In genomic region chr15:74889882-74890768, GRCh38 we compare ENCODE assay signal across 8 cellular contexts. TPM values are rescaled to one million over a fixed set of nuclear protein-coding genes. Genes with fewer than 3 reads are reported as not detected.
DNase-seq lines count a peak whose midpoint lies in the region; ATAC-seq and TF ChIP-seq lines count a peak whose summit lies in the region.

Gene MPI, plus strand, starts transcription at chr15:74890042. Its CDS starts 32 bp downstream, at chr15:74890074.

- no peak for TF ChIP-seq CTCF in fibroblast of mammary gland (conservative IDR thresholded peaks at IDR 0.05; ENCODE audit: control insufficient read depth, insufficient read depth, low read depth, low read length)

- H3K36me3 Mint-ChIP-seq in activated T-helper 2 cell treated with anti-CD3 and anti-CD28 coated beads, Interferon-gamma antibody, Interleukin-2, Interleukin-4, amounts not matched to agents 10 μg/mL and 5 μg/mL and 100 μg/mL, durations not matched to agents 14 hours and 24 hours and 36 hours (ENCODE audit: low read depth) = peaks cover 37% of the 10 kb centered on the region
- peaks cover 2 to 8% (median 6%) of the 10 kb centered on the region in 3 donors for H3K36me3 Mint-ChIP-seq in naive thymus-derived CD8-positive, alpha-beta T cell
- peaks cover 13 to 30% of the 10 kb centered on the region in 2 donors for H3K36me3 Mint-ChIP-seq in stimulated activated naive B cell treated with anti-CD40 and anti-IgM and Interleukin-4, amounts not matched to agents 10 μg/mL and 1 μg/mL and 100 μg/mL, for 72 hours

- H4K20me1 ChIP-seq in Karpas-422 (ENCODE audit: insufficient read depth, low read depth, low read length) = no peaks in the 10 kb centered on the region

- peaks cover 38% of the 10 kb centered on the region for H3K4me1 ChIP-seq in Karpas-422 (ENCODE audit: low read length)

- no peaks in the 10 kb centered on the region for H3K27me3 Mint-ChIP-seq in activated T-helper 2 cell treated with anti-CD3 and anti-CD28 coated beads, Interferon-gamma antibody, Interleukin-2, Interleukin-4, amounts not matched to agents 10 μg/mL and 5 μg/mL and 100 μg/mL, durations not matched to agents 14 hours and 24 hours and 36 hours (ENCODE audit: low read depth)
- H3K27me3 Mint-ChIP-seq in naive thymus-derived CD8-positive, alpha-beta T cell = no peaks in the 10 kb centered on the region
- H3K27me3 Mint-ChIP-seq in stimulated activated naive B cell treated with anti-CD40 and anti-IgM and Interleukin-4, amounts not matched to agents 10 μg/mL and 1 μg/mL and 100 μg/mL, for 72 hours = no peaks in the 10 kb centered on the region

- intact Hi-C loops in activated T-helper 2 cell treated with anti-CD3 and anti-CD28 coated beads, Interferon-gamma antibody, Interleukin-2, Interleukin-4, amounts not matched to agents 10 μg/mL and 5 μg/mL and 100 μg/mL, durations not matched to agents 14 hours and 24 hours and 36 hours (cut with micrococcal nuclease) = loop anchor here (1.0 to 2.0 kb wide), 3 partner anchors 17 to 45 kb away; partner anchors contain the start of genes FAM219B and SCAMP2

- peak within 1 kb of the TSS; percentile 66 for H2AFZ ChIP-seq in Karpas-422 (ENCODE audit: low read length)

- H3K79me2 ChIP-seq in Karpas-422 (ENCODE audit: low read length) = peaks cover 14% of the 10 kb centered on the region

- peak within 1 kb of the TSS; percentile 81 for H3K27ac Mint-ChIP-seq in activated T-helper 2 cell treated with anti-CD3 and anti-CD28 coated beads, Interferon-gamma antibody, Interleukin-2, Interleukin-4, amounts not matched to agents 10 μg/mL and 5 μg/mL and 100 μg/mL, durations not matched to agents 14 hours and 24 hours and 36 hours
- H3K27ac Mint-ChIP-seq in naive thymus-derived CD8-positive, alpha-beta T cell = peak within 1 kb of the TSS; percentile 87 to 97 (median 92)
- peak within 1 kb of the TSS; percentile 97 for H3K27ac Mint-ChIP-seq in stimulated activated naive B cell treated with anti-CD40 and anti-IgM and Interleukin-4, amounts not matched to agents 10 μg/mL and 1 μg/mL and 100 μg/mL, for 72 hours

- H3K27ac ChIP-seq in Karpas-422 (ENCODE audit: low read length) = peak within 1 kb of the TSS; percentile 24; the same call in 1 of the 2 replicates

- peak; percentile 81 for DNase-seq in DMS53 (lab: John Stamatoyannopoulos, UW)
- peak; percentile 95 for DNase-seq in Karpas-422
- peak; percentile 81 to 87 for DNase-seq in SHP77 (lab: John Stamatoyannopoulos, UW)
- DNase-seq in activated T-helper 2 cell treated with anti-CD3 and anti-CD28 coated beads, Interferon-gamma antibody, Interleukin-2, Interleukin-4, amounts not matched to agents 10 μg/mL and 5 μg/mL and 100 μg/mL, durations not matched to agents 14 hours and 24 hours and 36 hours (ENCODE audit: low spot score) = peak; percentile 82
- DNase-seq in fibroblast of mammary gland (ENCODE audit: low read depth) = peak; percentile 67
- DNase-seq in naive thymus-derived CD8-positive, alpha-beta T cell = peak; percentile 74 to 91 (median 80)
- DNase-seq in stimulated activated naive B cell treated with anti-CD40 and anti-IgM and Interleukin-4, amounts not matched to agents 10 μg/mL and 1 μg/mL and 100 μg/mL, for 72 hours = peak; percentile 83

- no peaks in the 10 kb centered on the region for H3K9me2 ChIP-seq in Karpas-422 (replicated peaks; ENCODE audit: insufficient read depth, low read length)

- peak; percentile 90 for ATAC-seq in GM21619 (IDR thresholded peaks at IDR 0.05; ENCODE audit: unreplicated experiment)
- peak; percentile 95 to 97 for ATAC-seq in naive thymus-derived CD8-positive, alpha-beta T cell
- ATAC-seq in stimulated activated naive B cell treated with anti-CD40 and anti-IgM and Interleukin-4, amounts not matched to agents 10 μg/mL and 1 μg/mL and 100 μg/mL, for 72 hours (replicated peaks) = peak; percentile 99

- no peaks in the 10 kb centered on the region for H3K9me3 Mint-ChIP-seq in activated T-helper 2 cell treated with anti-CD3 and anti-CD28 coated beads, Interferon-gamma antibody, Interleukin-2, Interleukin-4, amounts not matched to agents 10 μg/mL and 5 μg/mL and 100 μg/mL, durations not matched to agents 14 hours and 24 hours and 36 hours
- H3K9me3 Mint-ChIP-seq in naive thymus-derived CD8-positive, alpha-beta T cell = no peaks in the 10 kb centered on the region
- no peaks in the 10 kb centered on the region for H3K9me3 Mint-ChIP-seq in stimulated activated naive B cell treated with anti-CD40 and anti-IgM and Interleukin-4, amounts not matched to agents 10 μg/mL and 1 μg/mL and 100 μg/mL, for 72 hours

- peak within 1 kb of the TSS; percentile 82 for H3K4me3 Mint-ChIP-seq in activated T-helper 2 cell treated with anti-CD3 and anti-CD28 coated beads, Interferon-gamma antibody, Interleukin-2, Interleukin-4, amounts not matched to agents 10 μg/mL and 5 μg/mL and 100 μg/mL, durations not matched to agents 14 hours and 24 hours and 36 hours (ENCODE audit: low read depth)
- H3K4me3 Mint-ChIP-seq in naive thymus-derived CD8-positive, alpha-beta T cell = peak within 1 kb of the TSS; percentile 82 to 96 (median 89)
- peak within 1 kb of the TSS; percentile 92 to 93 for H3K4me3 Mint-ChIP-seq in stimulated activated naive B cell treated with anti-CD40 and anti-IgM and Interleukin-4, amounts not matched to agents 10 μg/mL and 1 μg/mL and 100 μg/mL, for 72 hours

- no peaks in the 10 kb centered on the region for H3K9me3 ChIP-seq in Karpas-422 (ENCODE audit: low read length)

- H3K4me3 ChIP-seq in Karpas-422 (ENCODE audit: low read length) (peak within 1 kb of the TSS; percentile 91), fibroblast of mammary gland (ENCODE audit: control insufficient read depth, low read depth, low read length) (peak within 1 kb of the TSS; percentile 98)

- H3K4me1 Mint-ChIP-seq in activated T-helper 2 cell treated with anti-CD3 and anti-CD28 coated beads, Interferon-gamma antibody, Interleukin-2, Interleukin-4, amounts not matched to agents 10 μg/mL and 5 μg/mL and 100 μg/mL, durations not matched to agents 14 hours and 24 hours and 36 hours (ENCODE audit: low read depth) = peaks cover 36% of the 10 kb centered on the region
- H3K4me1 Mint-ChIP-seq in naive thymus-derived CD8-positive, alpha-beta T cell = peaks cover 17 to 54% (median 54%) of the 10 kb centered on the region in 4 donors
- peaks cover 30 to 51% of the 10 kb centered on the region in 2 donors for H3K4me1 Mint-ChIP-seq in stimulated activated naive B cell treated with anti-CD40 and anti-IgM and Interleukin-4, amounts not matched to agents 10 μg/mL and 1 μg/mL and 100 μg/mL, for 72 hours

- POLR2A ChIA-PET in naive thymus-derived CD8-positive, alpha-beta T cell (lab: Charles Lee) = interaction anchor here (0.8 to 2.6 kb wide), 14 partner anchors 9 to 113 kb away, joined by 3 to 16 read pairs (median 6); partner anchors contain the start of genes CSK and FAM219B

- H3K9ac ChIP-seq in Karpas-422 (ENCODE audit: low read length) = peak within 1 kb of the TSS; percentile 92

- H3K4me2 ChIP-seq in Karpas-422 (ENCODE audit: low read depth, low read length, poor library complexity, severe bottlenecking) = peak within 1 kb of the TSS; percentile 91

- peaks cover 6% of the 10 kb centered on the region; the same call in 1 of the 2 replicates for H3K36me3 ChIP-seq in Karpas-422 (ENCODE audit: insufficient read depth, low read length)

- no peaks in the 10 kb centered on the region for H3K27me3 ChIP-seq in Karpas-422 (ENCODE audit: low read length)

RNA-seq across cellular contexts. Expression of gene MPI, which starts in this region (rescaled TPM):
- 73.7 and 78.8 TPM in 2 replicates for total RNA-seq in Karpas-422 (2014; rRNA removed; shearing (Covaris generic); ENCODE audit: low replicate concordance)
- 66.3 and 71.6 TPM in 2 replicates for total RNA-seq in activated T-helper 2 cell treated with anti-CD3 and anti-CD28 coated beads, Interferon-gamma antibody, Interleukin-2, Interleukin-4, amounts not matched to agents 10 μg/mL and 5 μg/mL and 100 μg/mL, durations not matched to agents 14 hours and 24 hours and 36 hours
- total RNA-seq in naive thymus-derived CD8-positive, alpha-beta T cell = 10 to 100 TPM; 74.3 to 77.4 TPM
- 10 to 100 TPM; 80.5 to 85.6 (median 85.3) TPM for polyA plus RNA-seq in naive thymus-derived CD8-positive, alpha-beta T cell

Comparison
In these comparisons a context has a peak if more than half of its experiments do, and no peak if none do; other contexts are left out.
1. Peak in every context shown above with its lines: DNase-seq, ATAC-seq, H3K4me3 ChIP-seq and H3K27ac ChIP-seq.